ENCODE assay signal across 16 cellular contexts in the genomic region with DNA sequence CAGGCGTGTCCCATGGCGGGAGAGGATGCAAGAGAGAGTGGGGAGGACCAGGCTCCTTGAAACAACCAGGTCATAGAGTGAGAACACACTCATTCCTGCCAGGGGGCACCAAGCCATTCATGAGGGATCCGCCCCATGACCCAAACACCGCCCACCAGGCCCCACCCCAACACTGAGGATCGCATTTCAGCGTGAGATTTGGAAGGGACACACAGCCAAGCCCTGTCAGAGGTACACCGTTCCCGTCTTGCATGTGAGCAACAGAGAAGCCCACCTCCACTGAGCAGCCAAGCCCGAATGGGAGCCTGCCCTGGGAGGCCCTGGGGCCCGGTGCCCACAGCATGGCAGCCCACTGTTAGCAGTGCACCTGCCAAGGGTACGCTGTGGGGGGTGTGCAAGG.
"Had no signal": no experiment of that assay in that cellular context is flagged by ENCODE, and none has a peak within 500 bp of the region (broad histone marks: within the 10 kb centered on the region; RNA-seq: fewer than 3 reads in every experiment).

No MANE protein-coding gene starts in this region.

- H3K27me3 Mint-ChIP-seq: activated CD4-positive, alpha-beta memory T cell treated with anti-CD3 and anti-CD28 coated beads, Interleukin-2, amount 10 ng/mL, durations not matched to agents 7 days and 5 days had no signal

- H3K4me3 Mint-ChIP-seq: activated CD4-positive, alpha-beta memory T cell treated with anti-CD3 and anti-CD28 coated beads, Interleukin-2, amount 10 ng/mL, durations not matched to agents 7 days and 5 days; activated T-cell treated with anti-CD3 and anti-CD28 coated beads, Interleukin-2, amount 50 U/mL, for 72 hours had no signal

- H3K27ac Mint-ChIP-seq: activated CD4-positive, alpha-beta memory T cell treated with anti-CD3 and anti-CD28 coated beads, Interleukin-2, amount 10 ng/mL, durations not matched to agents 7 days and 5 days; activated T-cell treated with anti-CD3 and anti-CD28 coated beads, Interleukin-2, amount 50 U/mL, for 72 hours had no signal

- ATAC-seq: activated T-cell treated with anti-CD3 and anti-CD28 coated beads, Interleukin-2, amount 50 U/mL, for 72 hours; sciatic nerve; stimulated activated naive CD8-positive, alpha-beta T cell treated with anti-CD3 and anti-CD28 coated beads, Interleukin-15, Interleukin-2, amounts not matched to agents 100 U/mL and 50 U/mL, for 24 hours had no signal

- DNase-seq: activated CD4-positive, alpha-beta memory T cell treated with anti-CD3 and anti-CD28 coated beads, Interleukin-2, amount 10 ng/mL, durations not matched to agents 7 days and 5 days; activated CD8-positive, alpha-beta memory T cell treated with anti-CD3 and anti-CD28 coated beads, Interleukin-2, amount 50 U/mL, for 4 hours; activated naive CD4-positive, alpha-beta T cell treated with Interleukin-2 at 50 U/mL for 16 hours; activated T-cell treated with anti-CD3 and anti-CD28 coated beads, Interleukin-2, amount 50 U/mL, for 72 hours; adrenal gland; central memory CD4-positive, alpha-beta T cell; cortex of kidney; effector CD8-positive, alpha-beta T cell; erythroblast; midbrain; stimulated activated CD4-positive, alpha-beta T cell treated with anti-CD3 and anti-CD28 coated beads, Interleukin-2, amount 100 ng/mL, for 24 hours; stimulated activated naive CD8-positive, alpha-beta T cell treated with anti-CD3 and anti-CD28 coated beads, Interleukin-15, Interleukin-2, amounts not matched to agents 100 U/mL and 50 U/mL, for 24 hours; SW 1271; T-helper 9 cell; upper lobe of left lung had no signal

- H3K9me3 Mint-ChIP-seq: activated CD4-positive, alpha-beta memory T cell treated with anti-CD3 and anti-CD28 coated beads, Interleukin-2, amount 10 ng/mL, durations not matched to agents 7 days and 5 days; activated T-cell treated with anti-CD3 and anti-CD28 coated beads, Interleukin-2, amount 50 U/mL, for 72 hours had no signal
